ENCODE assay signal across 13 cellular contexts in genomic region chr4:144547678-144548298, GRCh38.
DNase-seq lines count a peak whose midpoint lies in the region; ATAC-seq, FAIRE-seq and TF ChIP-seq lines count a peak whose summit lies in the region.
"Had no signal": no experiment of that assay in that cellular context is flagged by ENCODE, and none has a peak within 500 bp of the region (broad histone marks: within the 10 kb centered on the region; RNA-seq: fewer than 3 reads in every experiment).

No MANE protein-coding gene starts in this region.

- H3K36me3 ChIP-seq in brain microvascular endothelial cell (replicated peaks): no peaks in the 10 kb centered on the region

- DNase-seq in GM18507 (ENCODE audit: extremely low spot score, insufficient read length, low read depth): peak; percentile 18
- peak; percentile 55 to 77 for DNase-seq in NOMO-1 (lab: John Stamatoyannopoulos, UW; ENCODE audit: unreplicated experiment in 2 of 2)
- no peak for DNase-seq in NCI-H187 (lab: John Stamatoyannopoulos, UW)
- no peak for DNase-seq in brain microvascular endothelial cell
- DNase-seq in epidermal melanocyte (ENCODE audit: insufficient read length, low spot score): no peak
- DNase-seq in midbrain (lab: John Stamatoyannopoulos, UW): no peak
- DNase-seq: activated T-cell treated with anti-CD3 and anti-CD28 coated beads, Interleukin-2, amount 50 U/mL, for 1 hour; C1 segment of cervical spinal cord; NCI-H526; stimulated activated CD8-positive, alpha-beta memory T cell treated with anti-CD3 and anti-CD28 coated beads, Interleukin-4, amount 100 ng/mL, for 48 hours; T-helper 9 cell had no signal

- no peaks in the 10 kb centered on the region for H3K27me3 ChIP-seq in brain microvascular endothelial cell (replicated peaks)

- peak; percentile 71 for FAIRE-seq in GM18507 (lab: Jason Lieb, UNC)

- in situ Hi-C loops in brain microvascular endothelial cell (cut with HindIII; ENCODE audit: low pct_ligation_motif_present, low sequenced_read_pairs): no loop called here

- no peak overlapping the region for H3K27ac ChIP-seq in brain microvascular endothelial cell

- ATAC-seq in GM21367 (IDR thresholded peaks at IDR 0.05; ENCODE audit: unreplicated experiment): peak; percentile 100
- ATAC-seq in HG03045 (IDR thresholded peaks at IDR 0.05; ENCODE audit: unreplicated experiment): peak; percentile 95

- H3K4me3 ChIP-seq in brain microvascular endothelial cell (ENCODE audit: low read depth, low read length): no peak overlapping the region

- no peak for TF ChIP-seq CTCF in brain microvascular endothelial cell (IDR thresholded peaks at IDR 0.05; ENCODE audit: low read depth, low read length, missing control alignments)

Comparison
In these comparisons a context has a peak if more than half of its experiments do, and no peak if none do; other contexts are left out.
1. DNase-seq: peak in GM18507 (single experiment) and NOMO-1 (2 of 2); none in NCI-H187 (0 of 2), brain microvascular endothelial cell (single experiment), epidermal melanocyte (single experiment) and midbrain (single experiment).